In genomic region chr12:130838951-130839769, GRCh38 we compare ENCODE assay signal across 8 cellular contexts. TPM values are rescaled to one million over a fixed set of nuclear protein-coding genes. Genes with fewer than 3 reads are reported as not detected.
DNase-seq lines count a peak whose midpoint lies in the region; ATAC-seq lines count a peak whose summit lies in the region.

STX2 (minus strand) TSS chr12:130839250; CDS start chr12:130839099, 151 bp downstream.

- H3K27me3 Mint-ChIP-seq in CD4-positive, alpha-beta memory T cell: no peaks in the 10 kb centered on the region
- no peaks in the 10 kb centered on the region for H3K27me3 Mint-ChIP-seq in activated CD8-positive, alpha-beta T cell treated with anti-CD3 and anti-CD28 coated beads, Interleukin-2, amount 10 ng/mL, durations not matched to agents 7 days and 5 days (ENCODE audit: low read depth)

- H3K4me3 ChIP-seq in CD4-positive, alpha-beta memory T cell (ENCODE audit: low read length in 2 of 2): peak within 1 kb of the TSS; percentile 34 to 57
- peak within 1 kb of the TSS; percentile 81 for H3K4me3 ChIP-seq in ectodermal cell (ENCODE audit: insufficient read depth, low read depth, low read length)

- DNase-seq in CD4-positive, alpha-beta memory T cell: peak; percentile 82 to 94 (median 90)
- DNase-seq in NCI-H748 treated with DMSO at 0.1 percent for 48 hours (lab: John Stamatoyannopoulos, UW) (peak; percentile 80), lung microvascular endothelial cell (ENCODE audit: low read depth in 2 of 2) (peak; percentile 87 to 91)
- peak; percentile 88 for DNase-seq in activated CD8-positive, alpha-beta T cell treated with anti-CD3 and anti-CD28 coated beads, Interleukin-2, amount 10 ng/mL, durations not matched to agents 7 days and 5 days
- peak; percentile 82 to 86 (median 84) for DNase-seq in stimulated activated CD4-positive, alpha-beta T cell treated with anti-CD3 and anti-CD28 coated beads, TNF-alpha, amount 100 ng/mL, for 4 hours (ENCODE audit: low read depth in 3 of 3)

- peak within 1 kb of the TSS; percentile 77 to 96 (median 95) for H3K27ac Mint-ChIP-seq in CD4-positive, alpha-beta memory T cell
- peak within 1 kb of the TSS; percentile 71 for H3K27ac Mint-ChIP-seq in activated CD8-positive, alpha-beta T cell treated with anti-CD3 and anti-CD28 coated beads, Interleukin-2, amount 10 ng/mL, durations not matched to agents 7 days and 5 days

- H3K27me3 ChIP-seq in CD4-positive, alpha-beta memory T cell (ENCODE audit: insufficient read depth, low read length): no peaks in the 10 kb centered on the region
- peaks cover 12% of the 10 kb centered on the region for H3K27me3 ChIP-seq in ectodermal cell (ENCODE audit: control insufficient read depth, insufficient read depth, low read length, poor library complexity, severe bottlenecking)

- peaks cover 0 to 3% of the 10 kb centered on the region in 2 donors for H3K36me3 Mint-ChIP-seq in CD4-positive, alpha-beta memory T cell
- peaks cover 4% of the 10 kb centered on the region for H3K36me3 Mint-ChIP-seq in activated CD8-positive, alpha-beta T cell treated with anti-CD3 and anti-CD28 coated beads, Interleukin-2, amount 10 ng/mL, durations not matched to agents 7 days and 5 days (ENCODE audit: low read depth)

- H3K9me3 Mint-ChIP-seq in CD4-positive, alpha-beta memory T cell: peaks cover 0 to under 1% (median 0%) of the 10 kb centered on the region in 8 donors
- H3K9me3 Mint-ChIP-seq in activated CD8-positive, alpha-beta T cell treated with anti-CD3 and anti-CD28 coated beads, Interleukin-2, amount 10 ng/mL, durations not matched to agents 7 days and 5 days (ENCODE audit: insufficient read depth): no peaks in the 10 kb centered on the region

- intact Hi-C loops in CD4-positive, alpha-beta memory T cell (cut with micrococcal nuclease): loop anchor here (1.0 to 2.0 kb wide), 3 partner anchors 20 to 42 kb away; no protein-coding TSS in a partner anchor

- peak within 1 kb of the TSS; percentile 52 for H3K27ac ChIP-seq in CD4-positive, alpha-beta memory T cell (ENCODE audit: low read depth, low read length)
- no peak within 1 kb of the TSS for H3K27ac ChIP-seq in ectodermal cell (ENCODE audit: insufficient read depth, low read depth, low read length, poor library complexity, severe bottlenecking)

- WGBS in ectodermal cell, 2 experiments: 2% methylated on average over 79 of the region's 79 CpGs

- POLR2A ChIA-PET in CD4-positive, alpha-beta memory T cell (lab: Charles Lee; ENCODE audit: partially characterized antibody): interaction anchor here (1.5 to 3.8 kb wide), 3 partner anchors 13 to 32 kb away, joined by 5 to 22 read pairs (median 6); partner anchors contain the start of gene RAN
- POLR2A ChIA-PET in activated CD8-positive, alpha-beta T cell treated with anti-CD3 and anti-CD28 coated beads, Interleukin-2, amount 10 ng/mL, durations not matched to agents 7 days and 5 days (lab: Charles Lee): interaction anchor here (1.5 kb wide), 1 partner anchor 31 kb away, joined by 4 read pairs; no protein-coding TSS in a partner anchor

- no peaks in the 10 kb centered on the region for H3K9me3 ChIP-seq in CD4-positive, alpha-beta memory T cell (ENCODE audit: control insufficient read depth in 1 of 2, low read length in 2 of 2)
- no peaks in the 10 kb centered on the region for H3K9me3 ChIP-seq in ectodermal cell (ENCODE audit: control insufficient read depth, low read length)

- peak within 1 kb of the TSS; percentile 82 to 90 (median 86) for H3K4me3 Mint-ChIP-seq in CD4-positive, alpha-beta memory T cell
- H3K4me3 Mint-ChIP-seq in activated CD8-positive, alpha-beta T cell treated with anti-CD3 and anti-CD28 coated beads, Interleukin-2, amount 10 ng/mL, durations not matched to agents 7 days and 5 days: peak within 1 kb of the TSS; percentile 81

- peaks cover 17% of the 10 kb centered on the region for H3K4me1 ChIP-seq in CD4-positive, alpha-beta memory T cell (ENCODE audit: insufficient read depth, low read length)
- no peaks in the 10 kb centered on the region for H3K4me1 ChIP-seq in ectodermal cell (ENCODE audit: control insufficient read depth, insufficient read depth, low read length)

- H3K36me3 ChIP-seq in CD4-positive, alpha-beta memory T cell (ENCODE audit: insufficient read depth, low read length): no peaks in the 10 kb centered on the region
- H3K36me3 ChIP-seq in ectodermal cell (ENCODE audit: control insufficient read depth, insufficient read depth, low read length): no peaks in the 10 kb centered on the region

- H3K4me1 Mint-ChIP-seq in CD4-positive, alpha-beta memory T cell: peaks cover 23 to 34% (median 30%) of the 10 kb centered on the region in 4 donors
- peaks cover 34% of the 10 kb centered on the region for H3K4me1 Mint-ChIP-seq in activated CD8-positive, alpha-beta T cell treated with anti-CD3 and anti-CD28 coated beads, Interleukin-2, amount 10 ng/mL, durations not matched to agents 7 days and 5 days (ENCODE audit: low read depth)

- ATAC-seq in GM19372 (IDR thresholded peaks at IDR 0.05; ENCODE audit: low read depth, unreplicated experiment) (peak; percentile 64), HG03520 (IDR thresholded peaks at IDR 0.05; ENCODE audit: unreplicated experiment) (peak; percentile 81)
- ATAC-seq in activated CD8-positive, alpha-beta T cell treated with anti-CD3 and anti-CD28 coated beads, Interleukin-2, amount 10 ng/mL, durations not matched to agents 7 days and 5 days: peak; percentile 86

- CTCF ChIA-PET in CD4-positive, alpha-beta memory T cell (lab: Charles Lee; ENCODE audit: partially characterized antibody): interaction anchor here (0.9 to 6.4 kb wide), 9 partner anchors 8 to 294 kb away, joined by 4 to 62 read pairs (median 7); no protein-coding TSS in a partner anchor
- CTCF ChIA-PET in activated CD8-positive, alpha-beta T cell treated with anti-CD3 and anti-CD28 coated beads, Interleukin-2, amount 10 ng/mL, durations not matched to agents 7 days and 5 days (lab: Charles Lee): interaction anchor here (0.9 to 5.6 kb wide), 5 partner anchors 7 to 31 kb away, joined by 3 to 45 read pairs (median 4); no protein-coding TSS in a partner anchor

RNA-seq across cellular contexts. Expression of gene STX2, which starts in this region (rescaled TPM):
- 10 to 100 TPM; 30.2 to 35.3 TPM for total RNA-seq in CD4-positive, alpha-beta memory T cell
- 10 to 100 TPM; 12.1 to 12.9 TPM for polyA plus RNA-seq in CD4-positive, alpha-beta memory T cell
- total RNA-seq in activated CD8-positive, alpha-beta T cell treated with anti-CD3 and anti-CD28 coated beads, Interleukin-2, amount 10 ng/mL, durations not matched to agents 7 days and 5 days: 10 to 100 TPM; 24.5 to 24.9 TPM
- polyA plus RNA-seq in ectodermal cell (2013, experiment 1 of 4): 43.2 TPM
- polyA plus RNA-seq in ectodermal cell (2013, experiment 2 of 4): 41.4 TPM
- polyA plus RNA-seq in ectodermal cell (2013, experiment 3 of 4): 33.2 TPM
- polyA plus RNA-seq in ectodermal cell (2013, experiment 4 of 4): 36.3 TPM
- total RNA-seq in lung microvascular endothelial cell: 16.8 and 23.8 TPM in 2 replicates
